Comparison of ENCODE assay signal across 8 cellular contexts in genomic region chr2:206766057-206766930, GRCh38. TPM values are rescaled to one million over a fixed set of nuclear protein-coding genes. Genes with fewer than 3 reads are reported as not detected.
DNase-seq lines count a peak whose midpoint lies in the region; TF ChIP-seq lines count a peak whose summit lies in the region.

No MANE protein-coding gene starts in this region.

- H3K36me3 Mint-ChIP-seq in activated CD4-positive, alpha-beta memory T cell treated with anti-CD3 and anti-CD28 coated beads for 36 hours: peaks cover 18% of the 10 kb centered on the region

- H3K9me3 ChIP-seq in iPS DF 6.9 (ENCODE audit: control insufficient read depth, insufficient read depth, low read length) (no peaks in the 10 kb centered on the region), smooth muscle cell (replicated peaks; ENCODE audit: low read depth) (no peaks in the 10 kb centered on the region)

- H4K20me1 ChIP-seq in smooth muscle cell (ENCODE audit: low read depth): no peaks in the 10 kb centered on the region

- POLR2A ChIA-PET in HEK293T (lab: Yijun Ruan, JAX): interaction anchor here (0.6 kb wide), 1 partner anchor 11 kb away, joined by 4 read pairs; no protein-coding TSS in a partner anchor
- POLR2A ChIA-PET in activated CD4-positive, alpha-beta memory T cell treated with anti-CD3 and anti-CD28 coated beads for 36 hours (lab: Charles Lee): interaction anchor here (0.9 to 1.4 kb wide), 3 partner anchors 8 to 400 kb away, joined by 3 to 4 read pairs (median 3); partner anchors contain the start of gene KLF7

- peak overlapping the region; percentile 96 for H2AFZ ChIP-seq in smooth muscle cell (ENCODE audit: low read depth)

- H3K4me3 ChIP-seq in iPS DF 6.9 (ENCODE audit: low read length): peak overlapping the region; percentile 83; the same call in 1 of the 2 replicates
- H3K4me3 ChIP-seq in smooth muscle cell: peak overlapping the region; percentile 64

- peaks cover 23% of the 10 kb centered on the region for H3K79me2 ChIP-seq in smooth muscle cell (ENCODE audit: low read depth)

- H3K9ac ChIP-seq in smooth muscle cell (ENCODE audit: low read depth): peak overlapping the region; percentile 97

- H3F3A ChIP-seq in smooth muscle cell (ENCODE audit: low read depth): no peaks in the 10 kb centered on the region

- TF ChIP-seq CTCF in smooth muscle cell (IDR thresholded peaks at IDR 0.05; ENCODE audit: borderline replicate concordance, insufficient read depth, poor library complexity, severe bottlenecking): no peak

- peak overlapping the region; percentile 96 for H3K27ac Mint-ChIP-seq in activated CD4-positive, alpha-beta memory T cell treated with anti-CD3 and anti-CD28 coated beads for 36 hours

- no CpG with 5 or more reads among the region's 12 CpGs for WGBS in iPS DF 6.9 (ENCODE audit: insufficient coverage, insufficient read length)
- WGBS in smooth muscle cell (ENCODE audit: low lambda C conversion rate): 47% methylated on average over 12 of the region's 12 CpGs

- H3K27me3 Mint-ChIP-seq in activated CD4-positive, alpha-beta memory T cell treated with anti-CD3 and anti-CD28 coated beads for 36 hours: no peaks in the 10 kb centered on the region

- CTCF ChIA-PET in HEK293T (lab: Yijun Ruan, JAX): interaction anchor here (0.5 kb wide), 1 partner anchor 1203 kb away, joined by 3 read pairs; no protein-coding TSS in a partner anchor
- CTCF ChIA-PET in activated CD4-positive, alpha-beta memory T cell treated with anti-CD3 and anti-CD28 coated beads for 36 hours (lab: Charles Lee): interaction anchor here (1.1 to 2.1 kb wide), 4 partner anchors 15 to 31 kb away, joined by 3 to 9 read pairs (median 4); no protein-coding TSS in a partner anchor

- peak overlapping the region; percentile 85 for H3K4me2 ChIP-seq in smooth muscle cell

- peak overlapping the region; percentile 93 for H3K4me3 Mint-ChIP-seq in activated CD4-positive, alpha-beta memory T cell treated with anti-CD3 and anti-CD28 coated beads for 36 hours

- no peaks in the 10 kb centered on the region for H3K27me3 ChIP-seq in iPS DF 6.9 (ENCODE audit: control insufficient read depth, insufficient read depth, low read length)
- H3K27me3 ChIP-seq in smooth muscle cell (ENCODE audit: low read depth): peaks cover 18% of the 10 kb centered on the region

- H3K36me3 ChIP-seq in iPS DF 6.9 (ENCODE audit: control insufficient read depth, insufficient read depth, low read length) (peaks cover 3% of the 10 kb centered on the region; the same call in 1 of the 2 replicates), smooth muscle cell (ENCODE audit: low read depth) (peaks cover 5% of the 10 kb centered on the region)

- H3K9me3 Mint-ChIP-seq in activated CD4-positive, alpha-beta memory T cell treated with anti-CD3 and anti-CD28 coated beads for 36 hours: no peaks in the 10 kb centered on the region

- intact Hi-C loops in activated CD4-positive, alpha-beta memory T cell treated with anti-CD3 and anti-CD28 coated beads for 36 hours (cut with micrococcal nuclease): loop anchor here (5.0 to 10.0 kb wide), 5 partner anchors 74 to 1501 kb away; partner anchors contain the start of genes INO80D and PIKFYVE

- DNase-seq in HEK293T (ENCODE audit: extremely low spot score) (no peak), iPS DF 6.9 (ENCODE audit: low read depth, low spot score) (no peak), smooth muscle cell (lab: John Stamatoyannopoulos, UW; ENCODE audit: unreplicated experiment) (no peak), NCI-H226 (no peak), NCI-H1694 treated with DMSO at 0.1 percent for 48 hours (lab: John Stamatoyannopoulos, UW) (no peak), AML-193 (lab: John Stamatoyannopoulos, UW) (no peak)
- no peak for DNase-seq in activated CD4-positive, alpha-beta memory T cell treated with anti-CD3 and anti-CD28 coated beads for 36 hours
- no peak for DNase-seq in activated naive CD4-positive, alpha-beta T cell (lab: John Stamatoyannopoulos, UW)

- no peaks in the 10 kb centered on the region for H3K4me1 ChIP-seq in iPS DF 6.9 (ENCODE audit: control insufficient read depth, insufficient read depth, low read length)
- H3K4me1 ChIP-seq in smooth muscle cell (ENCODE audit: low read depth): peaks cover 5% of the 10 kb centered on the region

- H3K27ac ChIP-seq in iPS DF 6.9 (ENCODE audit: low read length) (no peak overlapping the region), smooth muscle cell (ENCODE audit: low read depth) (peak overlapping the region; percentile 93)

- H3K4me1 Mint-ChIP-seq in activated CD4-positive, alpha-beta memory T cell treated with anti-CD3 and anti-CD28 coated beads for 36 hours (ENCODE audit: low read depth): peaks cover 31% of the 10 kb centered on the region

TF ChIP-seq in HEK293T, 16 proteins besides CTCF, POLR2A, EP300 and RAD21:
- no peak for TF ChIP-seq FOXA1 (IDR thresholded peaks at IDR 0.05)
- TF ChIP-seq ZNF384 (IDR thresholded peaks at IDR 0.05): peak; percentile 31; the same call in 1 of the 2 replicates

RNA-seq across cellular contexts. Expression of gene FASTKD2, which starts 0.9 kb away (rescaled TPM):
- 10 to 100 TPM; 31.3 to 32.0 TPM for total RNA-seq in activated CD4-positive, alpha-beta memory T cell treated with anti-CD3 and anti-CD28 coated beads for 36 hours
- total RNA-seq in smooth muscle cell: 32.5 and 37.6 TPM in 2 replicates
- polyA plus RNA-seq in smooth muscle cell: 15.7 and 19.4 TPM in 2 replicates

RNA-seq across cellular contexts. Expression of gene MDH1B, which starts 1.2 kb away (rescaled TPM):
- total RNA-seq in activated CD4-positive, alpha-beta memory T cell treated with anti-CD3 and anti-CD28 coated beads for 36 hours: under 1 TPM; 0.74 to 0.87 TPM
- total RNA-seq in smooth muscle cell: 0.13 and 0.94 TPM in 2 replicates
- 0.15 and 0.26 TPM in 2 replicates for polyA plus RNA-seq in smooth muscle cell

RNA-seq across cellular contexts. Expression of gene DYTN, which starts 48.1 kb away (rescaled TPM):
- total RNA-seq in activated CD4-positive, alpha-beta memory T cell treated with anti-CD3 and anti-CD28 coated beads for 36 hours: not detected
- not detected in 2 replicates for total RNA-seq in smooth muscle cell
- not detected in 2 replicates for polyA plus RNA-seq in smooth muscle cell
